ENCODE assay signal across 1 cellular context in genomic region chr12:28507055-28507454, GRCh38.
TF ChIP-seq lines count a peak whose summit lies in the region.

No MANE protein-coding gene starts in this region.

TF ChIP-seq in IMR-90, 13 proteins besides CTCF, POLR2A, EP300 and RAD21 (continued from another document):
- TF ChIP-seq ELK1 (IDR thresholded peaks at IDR 0.05; ENCODE audit: borderline replicate concordance, low read depth, low read length) (no peak), FOS (IDR thresholded peaks at IDR 0.05; ENCODE audit: low read depth, low read length) (no peak), RCOR1 (IDR thresholded peaks at IDR 0.05; ENCODE audit: insufficient replicate concordance, low read length) (no peak), CEBPB (IDR thresholded peaks at IDR 0.05; ENCODE audit: low read depth, low read length) (no peak), MXI1 (IDR thresholded peaks at IDR 0.05; ENCODE audit: borderline replicate concordance, low read depth, low read length) (no peak), RFX5 (IDR thresholded peaks at IDR 0.05; ENCODE audit: low read depth, low read length) (no peak), MAZ (IDR thresholded peaks at IDR 0.05; ENCODE audit: borderline replicate concordance, low read depth, low read length) (no peak), USF2 (IDR thresholded peaks at IDR 0.05; ENCODE audit: low read depth, low read length) (no peak)
